Comparison of ENCODE assay signal across 8 cellular contexts in the genomic region with DNA sequence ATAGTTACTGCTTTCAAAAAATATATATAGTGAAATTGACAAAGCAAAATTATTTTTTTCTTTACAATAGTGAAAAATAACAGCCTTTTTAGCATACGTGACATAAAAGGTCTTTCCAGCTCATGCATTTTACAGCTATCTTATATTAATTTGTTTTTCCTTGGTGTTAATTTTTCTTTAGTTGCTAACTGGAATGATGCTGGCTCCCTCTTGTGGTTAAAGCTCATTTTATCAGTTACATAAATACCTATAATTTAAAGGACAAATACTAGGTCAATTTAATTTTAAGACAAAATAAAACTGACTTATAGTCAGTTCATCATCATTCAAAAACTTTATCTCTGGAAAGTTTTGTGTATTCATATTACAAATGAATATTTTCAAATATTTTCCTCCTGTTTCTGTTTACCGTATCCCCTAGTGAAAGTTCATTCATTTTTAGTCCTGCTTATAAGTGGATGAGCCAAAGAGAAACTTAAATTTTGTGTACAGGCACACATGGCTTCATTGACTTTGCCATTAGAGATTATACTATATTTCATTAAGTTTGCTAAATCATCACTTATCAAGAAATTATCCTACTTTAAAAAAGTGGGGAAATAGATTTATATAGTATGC.
DNase-seq lines count a peak whose midpoint lies in the region; ATAC-seq and TF ChIP-seq lines count a peak whose summit lies in the region.

No MANE protein-coding gene starts in this region.

- peak; percentile 49 for TF ChIP-seq CTCF in cardiac fibroblast (IDR thresholded peaks at IDR 0.05; ENCODE audit: low read depth, low read length)

- no peak overlapping the region for H3K4me3 Mint-ChIP-seq in stimulated activated memory B cell treated with anti-CD40 and anti-IgM and Interleukin-4, amounts not matched to agents 10 μg/mL and 1 μg/mL and 100 μg/mL, for 72 hours

- DNase-seq in NCI-H2107 treated with DMSO at 0.1 percent for 48 hours (lab: John Stamatoyannopoulos, UW; ENCODE audit: unreplicated experiment) (peak; percentile 5), NCI-H2107 (lab: John Stamatoyannopoulos, UW) (no peak), NCI-H146 treated with DMSO at 0.1 percent for 48 hours (lab: John Stamatoyannopoulos, UW; ENCODE audit: unreplicated experiment) (peak; percentile 17), cardiac fibroblast (ENCODE audit: low read depth in 2 of 2) (peak; percentile 71 to 73), midbrain (lab: John Stamatoyannopoulos, UW) (peak; percentile 28)
- no peak for DNase-seq in activated CD4-positive, alpha-beta T cell treated with anti-CD3 and anti-CD28 coated beads for 4 hours

- ATAC-seq in stimulated activated memory B cell treated with anti-CD40 and anti-IgM and Interleukin-4, amounts not matched to agents 10 μg/mL and 1 μg/mL and 100 μg/mL, for 72 hours: no peak
- no peak for ATAC-seq in GM18868 (IDR thresholded peaks at IDR 0.05; ENCODE audit: unreplicated experiment)

- H3K27ac Mint-ChIP-seq in stimulated activated memory B cell treated with anti-CD40 and anti-IgM and Interleukin-4, amounts not matched to agents 10 μg/mL and 1 μg/mL and 100 μg/mL, for 72 hours: no peak overlapping the region

- H3K4me1 Mint-ChIP-seq in stimulated activated memory B cell treated with anti-CD40 and anti-IgM and Interleukin-4, amounts not matched to agents 10 μg/mL and 1 μg/mL and 100 μg/mL, for 72 hours: no peaks in the 10 kb centered on the region

- no peak overlapping the region for H3K4me3 ChIP-seq in cardiac fibroblast (replicated peaks in 1 of 2; ENCODE audit: low read depth in 2 of 2, low read length in 2 of 2)

- no peaks in the 10 kb centered on the region for H3K9me3 Mint-ChIP-seq in stimulated activated memory B cell treated with anti-CD40 and anti-IgM and Interleukin-4, amounts not matched to agents 10 μg/mL and 1 μg/mL and 100 μg/mL, for 72 hours

- H3K36me3 Mint-ChIP-seq in stimulated activated memory B cell treated with anti-CD40 and anti-IgM and Interleukin-4, amounts not matched to agents 10 μg/mL and 1 μg/mL and 100 μg/mL, for 72 hours: peaks cover 26% of the 10 kb centered on the region

- H3K27me3 Mint-ChIP-seq in stimulated activated memory B cell treated with anti-CD40 and anti-IgM and Interleukin-4, amounts not matched to agents 10 μg/mL and 1 μg/mL and 100 μg/mL, for 72 hours: no peaks in the 10 kb centered on the region

Comparison
In these comparisons a context has a peak if more than half of its experiments do, and no peak if none do; other contexts are left out.
1. DNase-seq: peak in NCI-H2107 treated with DMSO at 0.1 percent for 48 hours (single experiment), NCI-H146 treated with DMSO at 0.1 percent for 48 hours (single experiment), cardiac fibroblast (2 of 2) and midbrain (single experiment); none in NCI-H2107 (single experiment) and activated CD4-positive, alpha-beta T cell treated with anti-CD3 and anti-CD28 coated beads for 4 hours (0 of 2).